Comparison of ENCODE assay signal across 8 cellular contexts in genomic region chr4:83490876-83491450, GRCh38. TPM values are rescaled to one million over a fixed set of nuclear protein-coding genes. Genes with fewer than 3 reads are reported as not detected.
DNase-seq lines count a peak whose midpoint lies in the region; ATAC-seq and TF ChIP-seq lines count a peak whose summit lies in the region.

No MANE protein-coding gene starts in this region.

- no peak overlapping the region for H3K4me2 ChIP-seq in PC-3 (ENCODE audit: low read length)

- no peaks in the 10 kb centered on the region for H3K79me2 ChIP-seq in PC-3 (ENCODE audit: low read length)

- H3K9me3 ChIP-seq in PC-3 (ENCODE audit: low read length), result no peaks in the 10 kb centered on the region
- no peaks in the 10 kb centered on the region for H3K9me3 ChIP-seq in gastrocnemius medialis

- no peaks in the 10 kb centered on the region for H3K9me2 ChIP-seq in PC-3 (replicated peaks; ENCODE audit: low read length)

- no peak overlapping the region for H3K9ac ChIP-seq in PC-3 (ENCODE audit: low read length)

- no peak overlapping the region for H3K4me3 Mint-ChIP-seq in activated CD4-positive, alpha-beta memory T cell treated with anti-CD3 and anti-CD28 coated beads for 36 hours

- no peaks in the 10 kb centered on the region for H3K36me3 ChIP-seq in GM06990 (ENCODE audit: control insufficient read depth, insufficient read depth, low read length)
- no peaks in the 10 kb centered on the region for H3K36me3 ChIP-seq in PC-3 (ENCODE audit: low read depth, low read length)
- H3K36me3 ChIP-seq in gastrocnemius medialis, result no peaks in the 10 kb centered on the region

- no peak overlapping the region for H3K27ac ChIP-seq in PC-3 (ENCODE audit: low read length)
- no peak overlapping the region for H3K27ac ChIP-seq in gastrocnemius medialis

- ATAC-seq in HG02763 (IDR thresholded peaks at IDR 0.05; ENCODE audit: unreplicated experiment) (peak; percentile 89), PC-3 (no peak; the same call in 1 of the 2 replicates), gastrocnemius medialis (no peak)

- no peaks in the 10 kb centered on the region for H4K20me1 ChIP-seq in PC-3 (ENCODE audit: low read length)

- BruUV-seq in PC-3 (replicated peaks; lab: Mats Ljungman, UMichigan), result no TSS peak

- intact Hi-C loops in PC-3 (cut with micrococcal nuclease), result loop anchor here (1.0 kb wide), 1 partner anchor 149 kb away; no protein-coding TSS in a partner anchor
- intact Hi-C loops in gastrocnemius medialis (cut with DNase I; ENCODE audit: low total_unique reads), result no loop called here
- intact Hi-C loops in activated CD4-positive, alpha-beta memory T cell treated with anti-CD3 and anti-CD28 coated beads for 36 hours (cut with micrococcal nuclease), result loop anchor here (1.0 kb wide), 1 partner anchor 149 kb away; no protein-coding TSS in a partner anchor

- H3K27me3 ChIP-seq in GM06990 (replicated peaks; ENCODE audit: control insufficient read depth, insufficient read depth, low read length), result no peaks in the 10 kb centered on the region
- H3K27me3 ChIP-seq in PC-3 (ENCODE audit: low read length), result no peaks in the 10 kb centered on the region
- H3K27me3 ChIP-seq in gastrocnemius medialis, result no peaks in the 10 kb centered on the region

- CTCF ChIA-PET in PC-3 (lab: Charles Lee), result no interaction called here
- CTCF ChIA-PET in activated CD4-positive, alpha-beta memory T cell treated with anti-CD3 and anti-CD28 coated beads for 36 hours (lab: Charles Lee), result interaction anchor here (1.0 to 3.7 kb wide), 8 partner anchors 12 to 1038 kb away, joined by 3 to 29 read pairs (median 6); partner anchors contain the start of gene GPAT3

- H3K36me3 Mint-ChIP-seq in activated CD4-positive, alpha-beta memory T cell treated with anti-CD3 and anti-CD28 coated beads for 36 hours, result no peaks in the 10 kb centered on the region

- H3K27me3 Mint-ChIP-seq in activated CD4-positive, alpha-beta memory T cell treated with anti-CD3 and anti-CD28 coated beads for 36 hours, result no peaks in the 10 kb centered on the region

- no peak for TF ChIP-seq POLR2A in gastrocnemius medialis (IDR thresholded peaks at IDR 0.05)

- H3K4me3 ChIP-seq in GM06990 (replicated peaks; ENCODE audit: low read depth, low read length) (no peak overlapping the region), PC-3 (ENCODE audit: low read length) (no peak overlapping the region), epithelial cell of proximal tubule (ENCODE audit: low read depth, low read length) (no peak overlapping the region), gastrocnemius medialis (no peak overlapping the region)

- H3K4me1 ChIP-seq in PC-3 (ENCODE audit: insufficient read depth, low read length) (peaks cover 12% of the 10 kb centered on the region), gastrocnemius medialis (no peaks in the 10 kb centered on the region)

- H3F3A ChIP-seq in PC-3 (ENCODE audit: low read length, unreplicated experiment), result no peaks in the 10 kb centered on the region

- in situ Hi-C loops in gastrocnemius medialis (cut with MboI; ENCODE audit: low sequenced_read_pairs in 4 of 4), result no loop called here

- TF ChIP-seq CTCF in GM06990 (IDR thresholded peaks at IDR 0.05; ENCODE audit: insufficient read depth, low read length, poor library complexity, severe bottlenecking) (peak; percentile 91), PC-3 (conservative IDR thresholded peaks at IDR 0.05; ENCODE audit: low read depth, low read length) (peak; percentile 83), epithelial cell of proximal tubule (conservative IDR thresholded peaks at IDR 0.05; ENCODE audit: low read depth, low read length) (peak; percentile 96), gastrocnemius medialis (IDR thresholded peaks at IDR 0.05 in 4 of 5, conservative IDR thresholded peaks at IDR 0.05 in 1 of 5) (peak; percentile 25 to 62 (median 38))

- no peak overlapping the region for H3K27ac Mint-ChIP-seq in activated CD4-positive, alpha-beta memory T cell treated with anti-CD3 and anti-CD28 coated beads for 36 hours

- POLR2A ChIA-PET in PC-3 (lab: Charles Lee; ENCODE audit: unreplicated experiment), result no interaction called here
- POLR2A ChIA-PET in activated CD4-positive, alpha-beta memory T cell treated with anti-CD3 and anti-CD28 coated beads for 36 hours (lab: Charles Lee), result no interaction called here

- no peak overlapping the region for H2AFZ ChIP-seq in PC-3 (ENCODE audit: low read length)

- peaks cover 4% of the 10 kb centered on the region for H3K4me1 Mint-ChIP-seq in activated CD4-positive, alpha-beta memory T cell treated with anti-CD3 and anti-CD28 coated beads for 36 hours (ENCODE audit: low read depth)

- no peaks in the 10 kb centered on the region for H3K9me3 Mint-ChIP-seq in activated CD4-positive, alpha-beta memory T cell treated with anti-CD3 and anti-CD28 coated beads for 36 hours

- DNase-seq in AG08396 (ENCODE audit: low spot score) (peak; percentile 35), GM06990 (ENCODE audit: extremely low read depth, insufficient read length) (no peak), PC-3 (peak; percentile 50), epithelial cell of proximal tubule (ENCODE audit: low read depth) (no peak), gastrocnemius medialis (no peak), NCI-H187 treated with DMSO at 0.1 percent for 48 hours (lab: John Stamatoyannopoulos, UW) (no peak)
- DNase-seq in activated CD4-positive, alpha-beta memory T cell treated with anti-CD3 and anti-CD28 coated beads for 36 hours, result no peak

RNA-seq across cellular contexts. Expression of gene ABRAXAS1, which starts 6.1 kb away (rescaled TPM):
- total RNA-seq in PC-3 (2014; rRNA removed), result 2.6 and 10.3 TPM in 2 replicates
- 11.3 and 11.9 TPM in 2 replicates for total RNA-seq in epithelial cell of proximal tubule
- total RNA-seq in gastrocnemius medialis, result 10 to 100 TPM in 1 of 4 donors, 1 to 10 TPM in 3; 4.8 to 12.4 (median 7.0) TPM
- total RNA-seq in activated CD4-positive, alpha-beta memory T cell treated with anti-CD3 and anti-CD28 coated beads for 36 hours, result 10 to 100 TPM; 17.5 to 18.0 TPM

RNA-seq across cellular contexts. Expression of gene MRPS18C, which starts 35.1 kb away (rescaled TPM):
- total RNA-seq in PC-3 (2014; rRNA removed) (54.4 and 57.6 TPM in 2 replicates), epithelial cell of proximal tubule (19.0 and 32.1 TPM in 2 replicates), gastrocnemius medialis (10 to 100 TPM; 22.2 to 57.9 (median 33.8) TPM)
- total RNA-seq in activated CD4-positive, alpha-beta memory T cell treated with anti-CD3 and anti-CD28 coated beads for 36 hours, result 10 to 100 TPM; 63.3 to 72.8 TPM

RNA-seq across cellular contexts. Expression of gene HELQ, which starts 35.3 kb away (rescaled TPM):
- total RNA-seq in PC-3 (2014; rRNA removed), result 7.3 and 10.5 TPM in 2 replicates
- total RNA-seq in epithelial cell of proximal tubule, result 5.8 and 8.6 TPM in 2 replicates
- total RNA-seq in gastrocnemius medialis, result 10 to 100 TPM; 13.1 to 18.4 (median 15.5) TPM
- total RNA-seq in activated CD4-positive, alpha-beta memory T cell treated with anti-CD3 and anti-CD28 coated beads for 36 hours, result 10 to 100 TPM in 1 of 2 experiments, 1 to 10 TPM in 1; 9.5 to 13.3 TPM

RNA-seq across cellular contexts. Expression of gene GPAT3, which starts 44.9 kb away (rescaled TPM):
- 22.5 and 34.2 TPM in 2 replicates for total RNA-seq in PC-3 (2014; rRNA removed)
- total RNA-seq in epithelial cell of proximal tubule, result 26.4 and 45.9 TPM in 2 replicates
- total RNA-seq in gastrocnemius medialis, result 100 to 1,000 TPM in 1 of 4 donors, 10 to 100 TPM in 2, 1 to 10 TPM in 1; 9.5 to 183 (median 26.5) TPM
- total RNA-seq in activated CD4-positive, alpha-beta memory T cell treated with anti-CD3 and anti-CD28 coated beads for 36 hours, result 1 to 10 TPM; 4.2 to 7.2 TPM

Comparison
In these comparisons a context has a peak if more than half of its experiments do, and no peak if none do; other contexts are left out.
1. DNase-seq: peak in AG08396 (single experiment) and PC-3 (single experiment); none in GM06990 (single experiment), epithelial cell of proximal tubule (single experiment), gastrocnemius medialis (0 of 2), activated CD4-positive, alpha-beta memory T cell treated with anti-CD3 and anti-CD28 coated beads for 36 hours (single experiment) and NCI-H187 treated with DMSO at 0.1 percent for 48 hours (single experiment).
2. CTCF ChIP-seq: peak in every context shown above with its lines; median percentile 96 in epithelial cell of proximal tubule; 91 in GM06990; 83 in PC-3; 38 in gastrocnemius medialis.